24 cellular contexts compared by ENCODE assay signal in the genomic region with DNA sequence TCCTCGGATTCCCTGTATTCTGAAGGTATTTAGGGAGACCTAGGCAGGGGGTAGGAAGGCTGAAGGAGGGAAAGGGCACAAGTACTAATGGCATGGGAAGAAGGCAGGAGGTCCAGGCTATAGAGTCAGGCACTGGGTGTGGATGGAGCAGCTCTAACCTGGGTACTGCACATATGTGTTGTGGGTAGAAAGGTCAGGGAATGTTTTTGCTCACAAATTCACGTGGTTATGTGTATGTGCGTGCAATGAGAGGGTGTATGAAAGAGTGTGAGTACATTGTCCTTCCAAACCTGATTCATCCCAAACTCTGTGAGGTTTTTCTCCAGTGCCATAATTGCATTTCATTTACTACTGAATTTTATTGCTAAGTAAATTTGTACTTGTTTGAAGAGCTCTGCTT.
"Had no signal": no experiment of that assay in that cellular context is flagged by ENCODE, and none has a peak within 500 bp of the region (broad histone marks: within the 10 kb centered on the region; RNA-seq: fewer than 3 reads in every experiment).

No MANE protein-coding gene starts in this region.

- H3K4me3 Mint-ChIP-seq: IgD-negative memory B cell had no signal

- H3K4me1 ChIP-seq: Peyer's patch, SJCRH30 had no signal

- H3K9me3 ChIP-seq: Peyer's patch, SJCRH30 had no signal

- H3K4me3 ChIP-seq: K562, Peyer's patch, SJCRH30 had no signal

- H3K9me3 Mint-ChIP-seq: IgD-negative memory B cell had no signal

- H3K27me3 Mint-ChIP-seq: IgD-negative memory B cell had no signal

- ATAC-seq: K562, Right ventricle myocardium inferior, SK-N-SH treated with all-trans-retinoic acid at 6 μM for 48 hours had no signal

- H3K27ac Mint-ChIP-seq: IgD-negative memory B cell had no signal

- H3K4me2 ChIP-seq: KMS-11 had no signal

- H3K36me3 ChIP-seq: SJCRH30 had no signal

- H3K27me3 ChIP-seq: Peyer's patch, SJCRH30 had no signal

- H3K27ac ChIP-seq: HL-60, KMS-11, Peyer's patch, SJCRH30 had no signal

- DNase-seq: Kasumi-1, MV-4-11, NCI-H1048, NCI-H1105, NCI-H1417, NCI-H1436 treated with DMSO at 0.1 percent for 48 hours, NCI-H1694, NCI-H187 treated with DMSO at 0.1 percent for 48 hours, NCI-H2029 treated with DMSO at 0.1 percent for 48 hours, NCI-H2171 treated with DMSO at 0.1 percent for 48 hours, NCI-H345, NCI-H446 treated with DMSO at 0.1 percent for 48 hours, NCI-H510A treated with DMSO at 0.1 percent for 48 hours, NCI-H526, NCI-H82, Peyer's patch, SHP77 treated with DMSO at 0.1 percent for 48 hours, SJCRH30 had no signal
